Comparison of ENCODE assay signal across 15 cellular contexts in the genomic region with DNA sequence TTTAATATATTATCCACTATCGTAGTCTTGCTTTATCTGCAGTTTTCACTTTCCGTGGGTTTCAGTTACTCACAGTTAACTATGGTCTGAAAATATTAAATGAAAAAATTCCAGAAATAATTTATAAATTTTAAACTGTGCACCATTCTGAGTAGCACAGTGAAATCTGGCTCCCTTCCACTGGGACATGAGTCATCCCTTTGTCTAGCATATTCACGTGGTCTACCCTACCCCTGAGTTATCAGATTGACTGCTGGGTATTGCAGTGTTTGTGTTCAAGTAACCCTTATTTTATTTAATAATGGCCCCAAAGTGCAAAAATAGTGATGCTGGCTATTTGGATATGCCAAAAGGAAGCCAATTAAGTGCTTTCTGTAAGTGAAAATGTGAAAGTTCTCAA.
A peak's percentile ranks its signal among the peaks of the same experiment; 100 is the strongest.
DNase-seq lines count a peak whose midpoint lies in the region; TF ChIP-seq lines count a peak whose summit lies in the region.
"Had no signal": no experiment of that assay in that cellular context is flagged by ENCODE, and none has a peak within 500 bp of the region (broad histone marks: within the 10 kb centered on the region; RNA-seq: fewer than 3 reads in every experiment).

No MANE protein-coding gene starts in this region.

- H3K4me3 ChIP-seq in epithelial cell of proximal tubule (ENCODE audit: low read depth, low read length) (no peak overlapping the region), Karpas-422 (ENCODE audit: low read length) (no peak overlapping the region)
- H3K4me3 ChIP-seq: skin epidermis had no signal

- no peak for TF ChIP-seq CTCF in epithelial cell of proximal tubule (conservative IDR thresholded peaks at IDR 0.05; ENCODE audit: low read depth, low read length)

- H3K9me3 ChIP-seq in Karpas-422 (ENCODE audit: low read length), result no peaks in the 10 kb centered on the region

- H3K4me2 ChIP-seq in Karpas-422 (ENCODE audit: low read depth, low read length, poor library complexity, severe bottlenecking), result no peak overlapping the region

- DNase-seq in DMS53 (lab: John Stamatoyannopoulos, UW) (peak; percentile 42), NCI-H446 treated with DMSO at 0.1 percent for 48 hours (lab: John Stamatoyannopoulos, UW) (peak; percentile 5), epithelial cell of proximal tubule (ENCODE audit: low read depth) (peak; percentile 10), non-pigmented ciliary epithelial cell (ENCODE audit: low read depth) (peak; percentile 74), mesenteric fat pad (ENCODE audit: low spot score) (no peak), Karpas-422 (no peak), NCI-H2081 (lab: John Stamatoyannopoulos, UW) (no peak)
- no peak for DNase-seq in stimulated activated CD4-positive, alpha-beta T cell treated with anti-CD3 and anti-CD28 coated beads, Interleukin-2, amount 100 ng/mL, for 48 hours
- DNase-seq: activated CD4-positive, alpha-beta T cell treated with anti-CD3 and anti-CD28 coated beads for 48 hours; activated naive CD8-positive, alpha-beta T cell treated with anti-CD3 and anti-CD28 coated beads, Interleukin-2, amount 10 ng/mL, durations not matched to agents 7 days and 5 days; DMS153; H7; mesendoderm had no signal

- no peak overlapping the region for H2AFZ ChIP-seq in Karpas-422 (ENCODE audit: low read length)

- H3K9ac ChIP-seq in Karpas-422 (ENCODE audit: low read length), result no peak overlapping the region

- no peaks in the 10 kb centered on the region for H3K4me1 ChIP-seq in Karpas-422 (ENCODE audit: low read length)

- H3K27ac ChIP-seq in Karpas-422 (ENCODE audit: low read length), result no peak overlapping the region
- H3K27ac ChIP-seq: HL-60, skin epidermis had no signal

- no peaks in the 10 kb centered on the region for H3K27me3 ChIP-seq in Karpas-422 (ENCODE audit: low read length)

- H3K79me2 ChIP-seq in Karpas-422 (ENCODE audit: low read length), result no peaks in the 10 kb centered on the region

- H3K36me3 ChIP-seq in Karpas-422 (ENCODE audit: insufficient read depth, low read length), result no peaks in the 10 kb centered on the region

- H4K20me1 ChIP-seq in Karpas-422 (ENCODE audit: insufficient read depth, low read depth, low read length), result no peaks in the 10 kb centered on the region

- H3K9me2 ChIP-seq in Karpas-422 (replicated peaks; ENCODE audit: insufficient read depth, low read length), result no peaks in the 10 kb centered on the region

Comparison
In these comparisons a context has a peak if more than half of its experiments do, and no peak if none do; other contexts are left out.
1. DNase-seq: peak in DMS53 (single experiment), NCI-H446 treated with DMSO at 0.1 percent for 48 hours (single experiment), epithelial cell of proximal tubule (single experiment) and non-pigmented ciliary epithelial cell (single experiment); none in mesenteric fat pad (single experiment), stimulated activated CD4-positive, alpha-beta T cell treated with anti-CD3 and anti-CD28 coated beads, Interleukin-2, amount 100 ng/mL, for 48 hours (0 of 2), Karpas-422 (single experiment) and NCI-H2081 (0 of 2).